Comparison of ENCODE assay signal across 19 cellular contexts in genomic region chr2:236573066-236573929, GRCh38. TPM values are rescaled to one million over a fixed set of nuclear protein-coding genes. Genes with fewer than 3 reads are reported as not detected.
DNase-seq lines count a peak whose midpoint lies in the region; ATAC-seq and TF ChIP-seq lines count a peak whose summit lies in the region.
"Had no signal": no experiment of that assay in that cellular context is flagged by ENCODE, and none has a peak within 500 bp of the region (broad histone marks: within the 10 kb centered on the region; RNA-seq: fewer than 3 reads in every experiment).

No MANE protein-coding gene starts in this region.

- no peak overlapping the region for H4K91ac ChIP-seq in mesenchymal stem cell (ENCODE audit: low read length)

- H3K4me3 ChIP-seq in heart left ventricle (peak overlapping the region in 9 of 12 donors; percentile 53 to 80 (median 61)), mesenchymal stem cell (ENCODE audit: insufficient read depth in 1 of 2, low read depth in 1 of 2, low read length in 2 of 2) (peak overlapping the region in 1 of 2 experiments; percentile 93), sigmoid colon (peak overlapping the region in 3 of 4 donors; percentile 44 to 57 (median 48)), Caco-2 (ENCODE audit: low read depth, low read length) (no peak overlapping the region)

- TF ChIP-seq POLR2A in heart left ventricle (IDR thresholded peaks at IDR 0.05) (no peak), sigmoid colon (IDR thresholded peaks at IDR 0.05) (no peak)

- H3K27ac ChIP-seq in heart left ventricle (peak overlapping the region in 10 of 12 donors; percentile 13 to 98 (median 92)), mesenchymal stem cell (ENCODE audit: low read length, poor library complexity, severe bottlenecking) (no peak overlapping the region), sigmoid colon (peak overlapping the region; percentile 35 to 93 (median 86)), RWPE1 (no peak overlapping the region)
- H3K27ac ChIP-seq: epithelial cell of prostate, upper lobe of left lung had no signal

- no peaks in the 10 kb centered on the region for H3K27me3 Mint-ChIP-seq in activated CD4-positive, alpha-beta memory T cell treated with anti-CD3 and anti-CD28 coated beads for 36 hours
- H3K27me3 Mint-ChIP-seq in Caco-2 (ENCODE audit: insufficient read depth, unreplicated experiment) = no peaks in the 10 kb centered on the region
- H3K27me3 Mint-ChIP-seq: CD4-positive, CD25-positive, alpha-beta regulatory T cell had no signal

- no peak overlapping the region for H3K27ac Mint-ChIP-seq in activated CD4-positive, alpha-beta memory T cell treated with anti-CD3 and anti-CD28 coated beads for 36 hours
- no peak overlapping the region for H3K27ac Mint-ChIP-seq in Caco-2 (ENCODE audit: unreplicated experiment)

- H2AFZ ChIP-seq in mesenchymal stem cell (ENCODE audit: low read depth, low read length) = no peak overlapping the region

- intact Hi-C loops in heart left ventricle (cut with DNase I) (loop anchor here in 8 of 10 donors (5.0 to 10.0 kb wide), 8 partner anchors 92 to 454 kb away; no protein-coding TSS in a partner anchor), left ventricle myocardium superior (cut with micrococcal nuclease) (loop anchor here (10.0 kb wide), 2 partner anchors 102 to 162 kb away; no protein-coding TSS in a partner anchor), sigmoid colon (cut with DNase I) (no loop called here), Caco-2 (cut with micrococcal nuclease; ENCODE audit: unreplicated experiment) (no loop called here)
- intact Hi-C loops in activated CD4-positive, alpha-beta memory T cell treated with anti-CD3 and anti-CD28 coated beads for 36 hours (cut with micrococcal nuclease) = no loop called here

- H2BK120ac ChIP-seq in mesenchymal stem cell (ENCODE audit: low read depth, low read length) = no peak overlapping the region

- H3K36me3 ChIP-seq in heart left ventricle (peaks cover 0 to 7% (median 0%) of the 10 kb centered on the region in 9 donors), mesenchymal stem cell (ENCODE audit: control insufficient read depth in 1 of 2, insufficient read depth in 2 of 2, low read depth in 1 of 2, low read length in 2 of 2) (peaks cover 0 to 13% of the 10 kb centered on the region in 2 experiments), sigmoid colon (no peaks in the 10 kb centered on the region), Caco-2 (ENCODE audit: control insufficient read depth, insufficient read depth, low read length) (no peaks in the 10 kb centered on the region)
- H3K36me3 ChIP-seq: upper lobe of left lung had no signal

- no peak overlapping the region for H3K4ac ChIP-seq in mesenchymal stem cell (ENCODE audit: low read depth in 1 of 2, low read length in 2 of 2)

- no peak overlapping the region for H3K4me3 Mint-ChIP-seq in activated CD4-positive, alpha-beta memory T cell treated with anti-CD3 and anti-CD28 coated beads for 36 hours
- no peak overlapping the region for H3K4me3 Mint-ChIP-seq in Caco-2 (ENCODE audit: unreplicated experiment)
- H3K4me3 Mint-ChIP-seq: activated T-helper 1 cell treated with anti-CD3 and anti-CD28 coated beads, Interleukin-12 subunit alpha, Interleukin-12 subunit beta, Interleukin-2, Interleukin-4 antibody, amounts not matched to agents 30 ng/mL and 10 ng/mL and 1 ng/mL, durations not matched to agents 14 hours and 24 hours and 36 hours; immature natural killer cell had no signal

- H3K4me1 ChIP-seq in heart left ventricle (peaks cover 6 to 82% (median 59%) of the 10 kb centered on the region in 12 donors), mesenchymal stem cell (ENCODE audit: control insufficient read depth, insufficient read depth, low read depth, low read length) (peaks cover 5% of the 10 kb centered on the region), sigmoid colon (peaks cover 0 to 76% (median 38%) of the 10 kb centered on the region in 4 donors), Caco-2 (peaks cover 19% of the 10 kb centered on the region; the same call in 1 of the 2 replicates)

- H2BK5ac ChIP-seq in mesenchymal stem cell (ENCODE audit: low read depth, low read length, poor library complexity, severe bottlenecking) = no peak overlapping the region

- H3K18ac ChIP-seq in mesenchymal stem cell (ENCODE audit: low read depth in 1 of 2, low read length in 2 of 2) = peak overlapping the region in 1 of 2 experiments; percentile 14

- no peaks in the 10 kb centered on the region for H3K79me1 ChIP-seq in mesenchymal stem cell (replicated peaks; ENCODE audit: low read length, poor library complexity, severe bottlenecking)

- H3K4me1 Mint-ChIP-seq in activated CD4-positive, alpha-beta memory T cell treated with anti-CD3 and anti-CD28 coated beads for 36 hours (ENCODE audit: low read depth) = peaks cover 14% of the 10 kb centered on the region
- H3K4me1 Mint-ChIP-seq in Caco-2 (ENCODE audit: low read depth, unreplicated experiment) = no peaks in the 10 kb centered on the region

- POLR2A ChIA-PET in activated CD4-positive, alpha-beta memory T cell treated with anti-CD3 and anti-CD28 coated beads for 36 hours (lab: Charles Lee) = no interaction called here
- POLR2A ChIA-PET in Caco-2 (lab: Charles Lee) = no interaction called here
- POLR2A ChIA-PET in RWPE1 (lab: Yijun Ruan, JAX; ENCODE audit: low non-redundant PET) = no interaction called here

- DNase-seq in heart left ventricle (no peak), left ventricle myocardium superior (no peak), mesenchymal stem cell (no peak), sigmoid colon (peak; percentile 66), Caco-2 (no peak), activated gamma-delta T cell (lab: John Stamatoyannopoulos, UW) (no peak), RWPE1 (ENCODE audit: low spot score) (no peak)
- no peak for DNase-seq in activated CD4-positive, alpha-beta memory T cell treated with anti-CD3 and anti-CD28 coated beads for 36 hours
- DNase-seq: CD4-positive, CD25-positive, alpha-beta regulatory T cell; cerebellar nuclear complex; immature natural killer cell; NCI-H1694; NCI-H446; nucleus accumbens; SHP77; stimulated activated CD4-positive, alpha-beta T cell treated with anti-CD3 and anti-CD28 coated beads, Interleukin-4, amount 100 ng/mL, for 24 hours had no signal

- no peaks in the 10 kb centered on the region for H3K36me3 Mint-ChIP-seq in activated CD4-positive, alpha-beta memory T cell treated with anti-CD3 and anti-CD28 coated beads for 36 hours
- no peaks in the 10 kb centered on the region for H3K36me3 Mint-ChIP-seq in Caco-2 (ENCODE audit: insufficient read depth, unreplicated experiment)

- WGBS in heart left ventricle, 4 donors = 78 to 89% (median 83%) methylated on average over 12 of the region's 12 CpGs
- WGBS in mesenchymal stem cell = 89% methylated on average over 10 of the region's 12 CpGs
- 81 to 89% methylated on average over 12 of the region's 12 CpGs for WGBS in sigmoid colon, 2 donors

- no TSS peak for BruUV-seq in Caco-2 (replicated peaks; lab: Mats Ljungman, UMichigan)

- H4K8ac ChIP-seq in mesenchymal stem cell (ENCODE audit: low read length) = no peak overlapping the region

- no peak for TF ChIP-seq CTCF in heart left ventricle (IDR thresholded peaks at IDR 0.05)
- no peak for TF ChIP-seq CTCF in sigmoid colon (IDR thresholded peaks at IDR 0.05)
- no peak for TF ChIP-seq CTCF in Caco-2 (IDR thresholded peaks at IDR 0.05; ENCODE audit: insufficient read depth in 1 of 2, low read depth in 1 of 2, low read length in 1 of 2, severe bottlenecking in 1 of 2, unreplicated experiment in 1 of 2)
- no peak for TF ChIP-seq CTCF in RWPE1 (conservative IDR thresholded peaks at IDR 0.05; ENCODE audit: low read depth)

- TF ChIP-seq EP300 in sigmoid colon (IDR thresholded peaks at IDR 0.05) = no peak

- H2BK15ac ChIP-seq in mesenchymal stem cell (ENCODE audit: low read depth, poor library complexity, severe bottlenecking) = no peak overlapping the region

- H2BK12ac ChIP-seq in mesenchymal stem cell (ENCODE audit: low read length in 2 of 2) = no peak overlapping the region

- no peak overlapping the region for H2AK5ac ChIP-seq in mesenchymal stem cell (ENCODE audit: low read length, severe bottlenecking)

- CTCF ChIA-PET in activated CD4-positive, alpha-beta memory T cell treated with anti-CD3 and anti-CD28 coated beads for 36 hours (lab: Charles Lee) = interaction anchor here (0.5 to 0.6 kb wide), 2 partner anchors 26 to 45 kb away, joined by 3 read pairs; no protein-coding TSS in a partner anchor
- CTCF ChIA-PET in Caco-2 (lab: Charles Lee) = no interaction called here
- CTCF ChIA-PET in RWPE1 (lab: Yijun Ruan, JAX) = no interaction called here

- H3K4me2 ChIP-seq in mesenchymal stem cell (ENCODE audit: low read length, poor library complexity, severe bottlenecking) = no peak overlapping the region

- H3K27me3 ChIP-seq in heart left ventricle (no peaks in the 10 kb centered on the region), mesenchymal stem cell (ENCODE audit: control insufficient read depth in 1 of 2, insufficient read depth in 1 of 2, low read length in 2 of 2) (peaks cover 0 to 31% of the 10 kb centered on the region in 2 experiments), sigmoid colon (no peaks in the 10 kb centered on the region), Caco-2 (replicated peaks; ENCODE audit: control insufficient read depth, insufficient read depth, low read length) (no peaks in the 10 kb centered on the region)

- H3K14ac ChIP-seq in mesenchymal stem cell (ENCODE audit: low read length in 2 of 2) = no peak overlapping the region

- no peak overlapping the region for H3K23ac ChIP-seq in mesenchymal stem cell (ENCODE audit: low read length in 2 of 2)

- peak overlapping the region; percentile 93 for H3K9ac ChIP-seq in mesenchymal stem cell (ENCODE audit: low read length)

- no peaks in the 10 kb centered on the region for H3K9me3 Mint-ChIP-seq in activated CD4-positive, alpha-beta memory T cell treated with anti-CD3 and anti-CD28 coated beads for 36 hours
- H3K9me3 Mint-ChIP-seq in Caco-2 (ENCODE audit: unreplicated experiment) = no peaks in the 10 kb centered on the region
- H3K9me3 Mint-ChIP-seq: activated T-helper 1 cell treated with anti-CD3 and anti-CD28 coated beads, Interleukin-12 subunit alpha, Interleukin-12 subunit beta, Interleukin-2, Interleukin-4 antibody, amounts not matched to agents 30 ng/mL and 10 ng/mL and 1 ng/mL, durations not matched to agents 14 hours and 24 hours and 36 hours; CD4-positive, CD25-positive, alpha-beta regulatory T cell; immature natural killer cell had no signal

- ATAC-seq in heart left ventricle = no peak
- ATAC-seq in left ventricle myocardium superior = no peak

- no peaks in the 10 kb centered on the region for H3K9me3 ChIP-seq in heart left ventricle
- H3K9me3 ChIP-seq in mesenchymal stem cell (ENCODE audit: control insufficient read depth, low read length) = no peaks in the 10 kb centered on the region
- no peaks in the 10 kb centered on the region for H3K9me3 ChIP-seq in sigmoid colon
- H3K9me3 ChIP-seq in Caco-2 = no peaks in the 10 kb centered on the region
- H3K9me3 ChIP-seq: upper lobe of left lung had no signal

RNA-seq across cellular contexts. Expression of gene ACKR3, which starts 3.7 kb away (rescaled TPM):
- 10 to 100 TPM; 15.7 to 56.3 (median 49.4) TPM for total RNA-seq in heart left ventricle
- 10 to 100 TPM; 12.8 to 24.5 TPM for polyA plus RNA-seq in heart left ventricle
- 25.4 TPM for total RNA-seq in left ventricle myocardium superior
- polyA plus RNA-seq in mesenchymal stem cell (2013, experiment 1 of 2) = 40.4 TPM
- 43.3 TPM for polyA plus RNA-seq in mesenchymal stem cell (2013, experiment 2 of 2)
- 10 to 100 TPM; 17.0 to 39.1 (median 21.6) TPM for total RNA-seq in sigmoid colon
- 10 to 100 TPM in 1 of 3 donors, 1 to 10 TPM in 2; 1.6 to 11.4 (median 9.8) TPM for polyA plus RNA-seq in sigmoid colon
- total RNA-seq in activated CD4-positive, alpha-beta memory T cell treated with anti-CD3 and anti-CD28 coated beads for 36 hours = 1 to 10 TPM; 1.2 TPM
- 3.2 and 3.9 TPM in 2 replicates for total RNA-seq in Caco-2 (2022)

Comparison
In these comparisons a context has a peak if more than half of its experiments do, and no peak if none do; other contexts are left out.
1. H3K27ac ChIP-seq: peak in heart left ventricle (10 of 12) and sigmoid colon (4 of 4); none in mesenchymal stem cell (single experiment) and RWPE1 (single experiment).
2. intact Hi-C loops: an anchor here in heart left ventricle (5.0 to 10.0 kb wide) and left ventricle myocardium superior (10.0 kb wide); none called in sigmoid colon, activated CD4-positive, alpha-beta memory T cell treated with anti-CD3 and anti-CD28 coated beads for 36 hours and Caco-2.